8 cellular contexts compared by ENCODE assay signal in the genomic region with DNA sequence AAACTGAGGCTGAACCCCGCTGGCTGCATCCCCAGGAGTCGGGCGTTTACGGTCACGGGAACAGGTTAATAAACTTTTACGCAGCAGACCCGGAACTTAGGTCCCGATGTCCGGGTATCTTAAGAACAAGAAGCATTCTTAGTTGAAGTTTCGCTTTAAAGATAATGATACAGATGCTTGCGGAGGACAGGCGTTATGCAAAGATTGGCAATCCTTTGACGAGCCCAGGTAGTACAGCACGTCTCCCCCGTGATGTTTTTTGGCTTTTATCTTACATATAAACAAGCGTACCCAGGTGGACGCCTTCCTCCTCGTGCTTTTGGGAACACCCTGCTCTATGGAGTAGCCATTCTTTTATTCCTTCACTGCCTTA. TPM values are rescaled to one million over a fixed set of nuclear protein-coding genes. Genes with fewer than 3 reads are reported as not detected.
DNase-seq lines count a peak whose midpoint lies in the region; ATAC-seq and TF ChIP-seq lines count a peak whose summit lies in the region.

No MANE protein-coding gene starts in this region.

- H3K27ac ChIP-seq in RWPE2 (ENCODE audit: poor library complexity, severe bottlenecking) (peak overlapping the region; percentile 51), esophagus squamous epithelium (peak overlapping the region; percentile 92 to 99 (median 96)), prostate gland (peak overlapping the region; percentile 91 to 94)

- no peak for TF ChIP-seq POLR2A in esophagus squamous epithelium (IDR thresholded peaks at IDR 0.05)
- TF ChIP-seq POLR2A in prostate gland (IDR thresholded peaks at IDR 0.05): no peak

- TF ChIP-seq CTCF in GM12864 (IDR thresholded peaks at IDR 0.05; ENCODE audit: low read depth, low read length, missing control alignments) (no peak), RWPE2 (IDR thresholded peaks at IDR 0.05; ENCODE audit: poor library complexity, severe bottlenecking) (no peak), esophagus squamous epithelium (IDR thresholded peaks at IDR 0.05) (no peak), prostate gland (IDR thresholded peaks at IDR 0.05) (no peak)

- no peaks in the 10 kb centered on the region for H3K36me3 ChIP-seq in RWPE2 (ENCODE audit: low read depth)
- peaks cover 0 to 9% (median 0%) of the 10 kb centered on the region in 3 donors for H3K36me3 ChIP-seq in esophagus squamous epithelium
- H3K36me3 ChIP-seq in prostate gland: no peaks in the 10 kb centered on the region

- H3K9me3 ChIP-seq in RWPE2 (ENCODE audit: severe bottlenecking) (no peaks in the 10 kb centered on the region), esophagus squamous epithelium (peaks cover 0 to 11% (median 4%) of the 10 kb centered on the region in 3 donors), prostate gland (no peaks in the 10 kb centered on the region)

- H3K4me3 ChIP-seq in GM12864 (ENCODE audit: low read depth, low read length) (peak overlapping the region; percentile 72), RWPE2 (ENCODE audit: severe bottlenecking) (peak overlapping the region; percentile 91), esophagus squamous epithelium (peak overlapping the region; percentile 86 to 99 (median 96)), prostate gland (peak overlapping the region; percentile 85 to 91)

- ATAC-seq in RWPE2 (ENCODE audit: low read depth) (no peak), sciatic nerve (no peak), HG02885 (IDR thresholded peaks at IDR 0.05; ENCODE audit: poor library complexity, unreplicated experiment) (no peak)

- DNase-seq in GM12864 (ENCODE audit: low read depth) (no peak), RWPE2 (ENCODE audit: low spot score) (no peak), esophagus squamous epithelium (lab: John Stamatoyannopoulos, UW) (no peak), prostate gland (ENCODE audit: low spot score) (no peak), sciatic nerve (ENCODE audit: low spot score) (no peak), NCI-H446 (lab: John Stamatoyannopoulos, UW) (no peak), islet precursor cell (no peak)

- H3K27me3 ChIP-seq in RWPE2 (ENCODE audit: insufficient read depth, poor library complexity, severe bottlenecking) (no peaks in the 10 kb centered on the region), esophagus squamous epithelium (no peaks in the 10 kb centered on the region), prostate gland (replicated peaks; ENCODE audit: insufficient read depth) (no peaks in the 10 kb centered on the region)

- WGBS in esophagus squamous epithelium, 2 donors: 78 to 81% methylated on average over 13 to 14 of the region's 18 CpGs
- WGBS in prostate gland: 42% methylated on average over 18 of the region's 18 CpGs

- intact Hi-C loops in esophagus squamous epithelium (cut with DNase I) (no loop called here), prostate gland (cut with DNase I) (loop anchor here (10.0 kb wide), 1 partner anchor 74 kb away; a partner anchor contains a TSS), sciatic nerve (cut with DNase I) (no loop called here)

- H3K4me1 ChIP-seq in RWPE2 (ENCODE audit: insufficient read depth, poor library complexity, severe bottlenecking) (peaks cover 15% of the 10 kb centered on the region), esophagus squamous epithelium (peaks cover 38 to 52% (median 43%) of the 10 kb centered on the region in 3 donors), prostate gland (replicated peaks) (peaks cover 16% of the 10 kb centered on the region)

RNA-seq across cellular contexts. Expression of a gene that starts 0.9 kb away (rescaled TPM):
- total RNA-seq in esophagus squamous epithelium: 100 to 1,000 TPM in 1 of 4 donors, 10 to 100 TPM in 3; 53.0 to 106 (median 63.6) TPM
- total RNA-seq in prostate gland: 100 to 1,000 TPM in 1 of 2 donors, 10 to 100 TPM in 1; 72.8 to 161 TPM
- 60.5 TPM for total RNA-seq in sciatic nerve
